Comparison of ENCODE assay signal across 1 cellular context in genomic region chr10:31030800-31031199, GRCh38.
TF ChIP-seq lines count a peak whose summit lies in the region.

No MANE protein-coding gene starts in this region.

TF ChIP-seq in IMR-90, 13 proteins besides CTCF, POLR2A, EP300 and RAD21 (continued from another document):
- no peak for TF ChIP-seq MXI1 (IDR thresholded peaks at IDR 0.05; ENCODE audit: borderline replicate concordance, low read depth, low read length)
- TF ChIP-seq CEBPB (IDR thresholded peaks at IDR 0.05; ENCODE audit: low read depth, low read length): no peak
